10 cellular contexts compared by ENCODE assay signal in genomic region chr11:120816176-120816575, GRCh38.
"Had no signal": no experiment of that assay in that cellular context is flagged by ENCODE, and none has a peak within 500 bp of the region (broad histone marks: within the 10 kb centered on the region; RNA-seq: fewer than 3 reads in every experiment).

No MANE protein-coding gene starts in this region.

- H3K27ac ChIP-seq: GM23248, HL-60 had no signal

- H3K9me3 Mint-ChIP-seq: HFFc6 had no signal

- H3K4me3 ChIP-seq: GM23248, HAP-1 had no signal

- H3K9me3 ChIP-seq: HAP-1 had no signal

- H3K36me3 ChIP-seq: HAP-1 had no signal

- ATAC-seq: HCT116, HepG2 had no signal

- H3K4me1 Mint-ChIP-seq: IgD-negative memory B cell had no signal

- H3K4me1 ChIP-seq: HAP-1 had no signal

- H3K36me3 Mint-ChIP-seq: IgD-negative memory B cell had no signal

- H3K27ac Mint-ChIP-seq: HFFc6, IgD-negative memory B cell had no signal

- DNase-seq: GM23248, GOT3, H7, HFFc6, KBM-7 had no signal

- H3K4me3 Mint-ChIP-seq: HFFc6, IgD-negative memory B cell had no signal
